ENCODE assay signal across 10 cellular contexts in the genomic region with DNA sequence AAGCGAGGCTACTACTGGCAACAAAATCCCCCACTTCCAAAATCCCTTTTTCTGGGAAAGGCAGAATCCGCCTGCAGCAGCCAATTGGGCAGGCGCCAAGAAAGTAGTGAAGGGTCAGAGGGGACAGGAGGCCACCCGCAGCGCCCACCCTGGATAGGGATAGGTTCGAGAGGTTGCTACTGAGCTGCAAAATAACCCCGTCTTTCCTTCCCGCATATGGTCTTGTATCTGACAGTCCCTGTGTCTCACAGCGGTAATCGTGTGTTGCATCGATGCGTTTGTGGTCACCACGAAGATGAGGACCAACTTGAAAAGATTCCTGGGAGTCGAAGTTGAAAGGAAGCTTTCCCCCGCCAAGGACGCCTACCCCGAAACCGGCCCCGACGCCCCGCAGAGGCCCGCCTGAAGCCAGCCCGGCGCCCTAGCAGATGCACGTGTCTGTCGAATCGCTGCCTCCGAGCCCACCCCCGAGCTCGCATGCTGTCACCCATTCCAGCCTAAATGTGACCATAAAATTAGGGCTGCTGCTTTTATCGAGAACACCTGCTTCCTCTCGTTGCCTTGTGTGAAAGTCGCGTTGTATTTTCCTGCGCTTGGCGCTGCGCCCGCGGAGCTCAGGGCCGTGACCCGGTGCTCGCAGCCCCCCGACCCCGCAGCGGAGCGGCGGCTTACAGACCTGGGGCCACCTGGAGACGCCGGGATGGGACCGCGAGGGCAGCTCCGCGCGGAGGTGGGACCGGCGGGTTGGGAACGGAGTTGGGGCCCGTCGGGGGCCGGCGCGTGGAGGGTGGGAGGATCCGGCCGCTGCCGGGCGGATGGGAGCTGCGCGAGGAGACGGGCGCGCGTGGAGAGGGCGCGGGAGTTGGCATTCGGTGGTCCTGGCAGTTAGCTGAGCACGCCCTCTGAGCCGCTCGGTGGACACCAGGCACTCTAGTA. TPM values are rescaled to one million over a fixed set of nuclear protein-coding genes. Genes with fewer than 3 reads are reported as not detected.
DNase-seq lines count a peak whose midpoint lies in the region; ATAC-seq and TF ChIP-seq lines count a peak whose summit lies in the region.
"Had no signal": no experiment of that assay in that cellular context is flagged by ENCODE, and none has a peak within 500 bp of the region (broad histone marks: within the 10 kb centered on the region; RNA-seq: fewer than 3 reads in every experiment).

A gene with protein sequence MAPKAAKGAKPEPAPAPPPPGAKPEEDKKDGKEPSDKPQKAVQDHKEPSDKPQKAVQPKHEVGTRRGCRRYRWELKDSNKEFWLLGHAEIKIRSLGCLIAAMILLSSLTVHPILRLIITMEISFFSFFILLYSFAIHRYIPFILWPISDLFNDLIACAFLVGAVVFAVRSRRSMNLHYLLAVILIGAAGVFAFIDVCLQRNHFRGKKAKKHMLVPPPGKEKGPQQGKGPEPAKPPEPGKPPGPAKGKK (plus strand): TSS at position 868 of the 936 bp plus-strand sequence. CDS start 145 bp downstream, outside the sequence.

- H3F3A ChIP-seq in neural progenitor cell (ENCODE audit: low read depth) = peaks cover 4% of the 10 kb centered on the region

- H3K9me3 Mint-ChIP-seq in IgD-negative memory B cell (peaks cover 0 to 1% (median 0%) of the 10 kb centered on the region in 3 donors), neural progenitor cell (peaks cover 2% of the 10 kb centered on the region)

- H3K9me3 ChIP-seq in BLaER1 (no peaks in the 10 kb centered on the region), neural progenitor cell (ENCODE audit: low read depth) (no peaks in the 10 kb centered on the region)
- no peaks in the 10 kb centered on the region for H3K9me3 ChIP-seq in effector memory CD4-positive, alpha-beta T cell (ENCODE audit: control insufficient read depth, low read length)

- ATAC-seq in HG03442 (IDR thresholded peaks at IDR 0.05; ENCODE audit: unreplicated experiment) = no peak

- H3K4me1 ChIP-seq in BLaER1 (peaks cover 91% of the 10 kb centered on the region), neural progenitor cell (peaks cover 16% of the 10 kb centered on the region)
- peaks cover 9% of the 10 kb centered on the region for H3K4me1 ChIP-seq in effector memory CD4-positive, alpha-beta T cell (ENCODE audit: control insufficient read depth, insufficient read depth, low read length, poor library complexity, severe bottlenecking)

- H3K4me3 Mint-ChIP-seq in IgD-negative memory B cell (peak within 1 kb of the TSS in 3 of 4 donors; percentile 10 to 83 (median 68)), neural progenitor cell (no peak within 1 kb of the TSS)

- no peaks in the 10 kb centered on the region for H3K79me2 ChIP-seq in neural progenitor cell (ENCODE audit: low read depth)

- H3K27ac Mint-ChIP-seq in IgD-negative memory B cell = no peak within 1 kb of the TSS
- no peak within 1 kb of the TSS for H3K27ac Mint-ChIP-seq in neural progenitor cell

- H3K9ac ChIP-seq in BLaER1 (peak within 1 kb of the TSS; percentile 67), neural progenitor cell (no peak within 1 kb of the TSS)

- peak within 1 kb of the TSS; percentile 58 for H3K4me3 ChIP-seq in BLaER1
- H3K4me3 ChIP-seq in effector memory CD4-positive, alpha-beta T cell (ENCODE audit: insufficient read depth, low read depth, low read length, poor library complexity, severe bottlenecking) = peak within 1 kb of the TSS; percentile 40
- H3K4me3 ChIP-seq in neural progenitor cell = no peak within 1 kb of the TSS

- no peaks in the 10 kb centered on the region for H3K36me3 Mint-ChIP-seq in IgD-negative memory B cell
- peaks cover 1% of the 10 kb centered on the region for H3K36me3 Mint-ChIP-seq in neural progenitor cell

- TF ChIP-seq CTCF in neural progenitor cell (IDR thresholded peaks at IDR 0.05) = no peak

- DNase-seq in effector memory CD4-positive, alpha-beta T cell = no peak
- DNase-seq in neural progenitor cell (ENCODE audit: low spot score) (no peak), hepatic stellate cell (ENCODE audit: low spot score) (no peak), glomerular visceral epithelial cell (ENCODE audit: extremely low spot score) (no peak), NK-92 (lab: John Stamatoyannopoulos, UW; ENCODE audit: unreplicated experiment) (no peak)

- H4K20me1 ChIP-seq in BLaER1 (no peaks in the 10 kb centered on the region), neural progenitor cell (ENCODE audit: low read depth) (no peaks in the 10 kb centered on the region)

- H3K4me2 ChIP-seq in BLaER1 = peak within 1 kb of the TSS; percentile 93
- H3K4me2 ChIP-seq in neural progenitor cell = peak within 1 kb of the TSS; percentile 1

- H3K27ac ChIP-seq in BLaER1 (peak within 1 kb of the TSS; percentile 71), neural progenitor cell (no peak within 1 kb of the TSS)
- no peak within 1 kb of the TSS for H3K27ac ChIP-seq in effector memory CD4-positive, alpha-beta T cell (ENCODE audit: insufficient read depth, low read length, poor library complexity, severe bottlenecking)

- no peak within 1 kb of the TSS for H2AFZ ChIP-seq in neural progenitor cell (replicated peaks)

- H3K27me3 Mint-ChIP-seq in IgD-negative memory B cell (peaks cover 19% of the 10 kb centered on the region), neural progenitor cell (ENCODE audit: insufficient read depth, low read depth) (peaks cover 11% of the 10 kb centered on the region)

- H3K4me1 Mint-ChIP-seq in IgD-negative memory B cell (peaks cover 0 to 6% (median 5%) of the 10 kb centered on the region in 3 donors), neural progenitor cell (peaks cover 22% of the 10 kb centered on the region)

- H3K36me3 ChIP-seq in BLaER1 = no peaks in the 10 kb centered on the region
- H3K36me3 ChIP-seq in effector memory CD4-positive, alpha-beta T cell (ENCODE audit: control insufficient read depth, insufficient read depth, low read length) = no peaks in the 10 kb centered on the region
- no peaks in the 10 kb centered on the region for H3K36me3 ChIP-seq in neural progenitor cell

- H3K27me3 ChIP-seq in BLaER1 (no peaks in the 10 kb centered on the region), neural progenitor cell (peaks cover 32% of the 10 kb centered on the region)
- peaks cover 8% of the 10 kb centered on the region for H3K27me3 ChIP-seq in effector memory CD4-positive, alpha-beta T cell (replicated peaks; ENCODE audit: control insufficient read depth, insufficient read depth, low read length, poor library complexity, severe bottlenecking)

RNA-seq across cellular contexts. Expression of the gene that starts here (rescaled TPM):
- not detected for polyA plus RNA-seq in IgD-negative memory B cell
- not detected in 2 replicates for total RNA-seq in neural progenitor cell (ENCODE audit: low replicate concordance)
- total RNA-seq: M059J, renal cortical epithelial cell had no signal
